ENCODE assay signal across 7 cellular contexts in the genomic region with DNA sequence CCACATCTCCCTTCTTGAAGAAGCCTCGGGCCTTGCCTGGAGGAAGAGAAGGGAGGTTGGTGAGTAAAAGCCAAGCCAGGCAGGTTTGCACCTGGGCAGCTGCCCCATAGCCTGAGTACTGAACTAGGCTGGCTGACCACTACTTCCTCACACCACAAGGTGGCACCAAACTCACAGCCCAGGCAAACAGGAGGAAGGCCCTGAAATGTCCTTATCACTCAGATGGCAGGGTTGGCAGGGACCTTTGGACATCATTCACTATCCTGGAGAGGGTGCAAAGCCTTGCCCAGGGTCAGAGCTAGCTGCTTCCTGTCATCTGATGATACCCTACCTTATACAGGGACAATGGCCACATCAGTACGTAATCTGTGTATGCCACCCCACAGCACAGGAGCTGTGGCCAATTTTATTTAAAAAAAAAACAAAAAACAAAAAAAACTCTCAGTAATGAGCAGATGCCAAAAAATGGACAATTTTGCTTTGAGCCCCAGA. TPM values are rescaled to one million over a fixed set of nuclear protein-coding genes. Genes with fewer than 3 reads are reported as not detected.
DNase-seq lines count a peak whose midpoint lies in the region; FAIRE-seq and TF ChIP-seq lines count a peak whose summit lies in the region.

No MANE protein-coding gene starts in this region.

- no peak overlapping the region for H3K27ac Mint-ChIP-seq in osteocyte (ENCODE audit: unreplicated experiment)

- H3K36me3 Mint-ChIP-seq in osteocyte (ENCODE audit: unreplicated experiment), result peaks cover 44% of the 10 kb centered on the region

- H3K4me3 ChIP-seq in Karpas-422 (ENCODE audit: low read length), result no peak overlapping the region
- no peak overlapping the region for H3K4me3 ChIP-seq in SJSA1
- H3K4me3 ChIP-seq in transverse colon, result no peak overlapping the region

- H3K4me1 Mint-ChIP-seq in osteocyte (ENCODE audit: unreplicated experiment), result peaks cover 8% of the 10 kb centered on the region

- H3K4me3 Mint-ChIP-seq in osteocyte (ENCODE audit: unreplicated experiment), result no peak overlapping the region

- no peak overlapping the region for H2AFZ ChIP-seq in Karpas-422 (ENCODE audit: low read length)

- H4K20me1 ChIP-seq in Karpas-422 (ENCODE audit: insufficient read depth, low read depth, low read length), result peaks cover 48% of the 10 kb centered on the region

- 0 out of 2 replicates have a peak, but pooled peaks cover 2% of the 10 kb centered on the region for H3K4me1 ChIP-seq in Karpas-422 (ENCODE audit: low read length)
- peaks cover 10% of the 10 kb centered on the region for H3K4me1 ChIP-seq in SJSA1 (replicated peaks)
- H3K4me1 ChIP-seq in transverse colon, result peaks cover 0 to 19% (median 5%) of the 10 kb centered on the region in 4 donors

- H3K9me2 ChIP-seq in Karpas-422 (replicated peaks; ENCODE audit: insufficient read depth, low read length), result no peaks in the 10 kb centered on the region

- TF ChIP-seq CTCF in osteocyte (IDR thresholded peaks at IDR 0.05) (peak; percentile 95), transverse colon (IDR thresholded peaks at IDR 0.05) (peak; percentile 90 to 94 (median 91))

- no peak overlapping the region for H3K9ac ChIP-seq in Karpas-422 (ENCODE audit: low read length)

- no peak for TF ChIP-seq POLR2A in GM12892 (IDR thresholded peaks at IDR 0.05; ENCODE audit: low read depth, low read length)
- TF ChIP-seq POLR2A in transverse colon (IDR thresholded peaks at IDR 0.05), result no peak

- WGBS in transverse colon (ENCODE audit: low coverage in 1 of 2), 2 donors, result 37% methylated on average over 2 of the region's 2 CpGs; no CpG with 5 or more reads in 1 of the 2 donors

- DNase-seq in GM12892 (ENCODE audit: insufficient read length), result peak; percentile 73
- DNase-seq in Karpas-422, result peak; percentile 88
- peak; percentile 66 to 77 for DNase-seq in SJSA1 (ENCODE audit: low read depth in 1 of 2, low spot score in 2 of 2)
- peak; percentile 59 for DNase-seq in activated gamma-delta T cell treated with anti-CD3 and anti-CD28 coated beads, Interleukin-2, amount 50 U/mL, for 16 hours (ENCODE audit: low read depth)
- DNase-seq in frontal cortex (ENCODE audit: low spot score in 2 of 2), result peak; percentile 80 to 85
- no peak for DNase-seq in osteocyte (ENCODE audit: extremely low spot score, unreplicated experiment)
- peak; percentile 88 for DNase-seq in transverse colon

- no peaks in the 10 kb centered on the region for H3K9me3 Mint-ChIP-seq in osteocyte (ENCODE audit: unreplicated experiment)

- H3K27me3 ChIP-seq in Karpas-422 (ENCODE audit: low read length) (no peaks in the 10 kb centered on the region), SJSA1 (replicated peaks) (no peaks in the 10 kb centered on the region), transverse colon (peaks cover 31% of the 10 kb centered on the region)

- no peak overlapping the region for H3K4me2 ChIP-seq in Karpas-422 (ENCODE audit: low read depth, low read length, poor library complexity, severe bottlenecking)

- H3K79me2 ChIP-seq in Karpas-422 (ENCODE audit: low read length), result no peaks in the 10 kb centered on the region

- peak; percentile 90 for FAIRE-seq in GM12892 (lab: Jason Lieb, UNC)
- no peak for FAIRE-seq in frontal cortex (lab: Jason Lieb, UNC)

- no peak for TF ChIP-seq EP300 in transverse colon (IDR thresholded peaks at IDR 0.05; ENCODE audit: low read depth)

- H3K36me3 ChIP-seq in Karpas-422 (ENCODE audit: insufficient read depth, low read length) (peaks cover 61% of the 10 kb centered on the region), SJSA1 (peaks cover 70% of the 10 kb centered on the region), transverse colon (peaks cover 0 to 41% (median 16%) of the 10 kb centered on the region in 4 donors)

- H3K9me3 ChIP-seq in Karpas-422 (ENCODE audit: low read length), result no peaks in the 10 kb centered on the region
- H3K9me3 ChIP-seq in SJSA1 (replicated peaks), result no peaks in the 10 kb centered on the region
- H3K9me3 ChIP-seq in transverse colon, result no peaks in the 10 kb centered on the region

- intact Hi-C loops in transverse colon (cut with DNase I; ENCODE audit: low total_unique reads), result loop anchor here (2.0 kb wide), 1 partner anchor 87 kb away; no protein-coding TSS in a partner anchor

- H3K27ac ChIP-seq in Karpas-422 (ENCODE audit: low read length) (no peak overlapping the region), SJSA1 (no peak overlapping the region), transverse colon (peak overlapping the region in 3 of 4 donors; percentile 27 to 44 (median 43))

- in situ Hi-C loops in transverse colon (cut with MboI; ENCODE audit: low pct_ligation_motif_present in 1 of 4, low pct_unique_long_range_greater_than_20kb in 1 of 4, low sequenced_read_pairs in 3 of 4), result loop anchor here in 1 of 4 donors (10.0 kb wide), 1 partner anchor 75 kb away; the partner anchor contains the start of gene PARP6

- H3K27me3 Mint-ChIP-seq in osteocyte (ENCODE audit: unreplicated experiment), result no peaks in the 10 kb centered on the region

RNA-seq across cellular contexts. Expression of gene GRAMD2A, which starts 2.2 kb away (rescaled TPM):
- not detected for polyA plus RNA-seq in GM12892 (2012; ENCODE audit: missing spikeins)
- total RNA-seq in Karpas-422 (2014; rRNA removed; shearing (Covaris generic); ENCODE audit: low replicate concordance), result not detected in 2 replicates
- 0.16 TPM in 1 of 2 replicates, not detected in the other for total RNA-seq in SJSA1 (2014; rRNA removed; shearing (Covaris generic))
- total RNA-seq in frontal cortex (1.2 TPM), osteocyte (0.47 TPM in 1 of 2 replicates, not detected in the other), transverse colon (1 to 10 TPM in 1 of 4 donors, under 1 TPM in 1, not detected in 2; 0.41 to 1.4 TPM)

RNA-seq across cellular contexts. Expression of gene PKM, which starts 31.2 kb away (rescaled TPM):
- 1,976 TPM for polyA plus RNA-seq in GM12892 (2012; ENCODE audit: missing spikeins)
- total RNA-seq in Karpas-422 (2014; rRNA removed; shearing (Covaris generic); ENCODE audit: low replicate concordance), result 869 and 996 TPM in 2 replicates
- total RNA-seq in SJSA1 (2014; rRNA removed; shearing (Covaris generic)), result 1,365 and 1,516 TPM in 2 replicates
- total RNA-seq in frontal cortex, result 285 TPM
- total RNA-seq in osteocyte, result 602 and 617 TPM in 2 replicates
- total RNA-seq in transverse colon, result 100 to 1,000 TPM; 259 to 431 (median 291) TPM

Comparison
In these comparisons a context has a peak if more than half of its experiments do, and no peak if none do; other contexts are left out.
1. H3K27ac ChIP-seq: peak in transverse colon (3 of 4); none in Karpas-422 (single experiment) and SJSA1 (single experiment).